ENCODE assay signal across 21 cellular contexts in the genomic region with DNA sequence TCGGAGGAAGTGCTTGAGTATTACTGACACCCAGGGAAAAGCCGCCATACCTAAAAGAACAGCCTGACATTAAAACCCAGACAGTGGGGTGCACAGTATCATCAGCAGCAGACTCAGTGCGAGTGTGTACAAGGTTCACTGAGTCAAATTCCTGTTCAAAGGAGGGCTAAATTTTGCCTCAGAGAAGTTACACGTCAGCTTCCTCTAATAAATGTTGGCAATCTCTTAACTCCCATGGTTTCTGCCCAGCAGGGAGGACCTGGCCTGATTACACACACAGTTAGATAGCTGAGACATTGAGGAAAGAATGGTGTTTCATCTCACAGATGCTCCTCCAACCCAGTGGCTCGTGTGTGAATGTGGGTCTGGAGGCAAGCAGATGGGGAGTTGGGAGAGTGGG.
"Had no signal": no experiment of that assay in that cellular context is flagged by ENCODE, and none has a peak within 500 bp of the region (broad histone marks: within the 10 kb centered on the region; RNA-seq: fewer than 3 reads in every experiment).

No MANE protein-coding gene starts in this region.

- H3K9me3 ChIP-seq: esophagus squamous epithelium had no signal

- ATAC-seq: activated CD4-positive, alpha-beta T cell treated with anti-CD3 and anti-CD28 coated beads for 36 hours; activated CD8-positive, alpha-beta memory T cell treated with anti-CD3 and anti-CD28 coated beads, Interleukin-2, amount 10 ng/mL, durations not matched to agents 7 days and 5 days; activated T-cell treated with anti-CD3 and anti-CD28 coated beads, Interleukin-2, amount 50 U/mL, for 4 hours; SK-N-SH treated with all-trans-retinoic acid at 6 μM for 48 hours; stimulated activated naive CD8-positive, alpha-beta T cell treated with anti-CD3 and anti-CD28 coated beads, Interleukin-15, amount 100 ng/mL, for 72 hours; T-cell; WTC11 had no signal

- DNase-seq: activated CD4-positive, alpha-beta memory T cell treated with anti-CD3 and anti-CD28 coated beads, Interleukin-2, amount 10 ng/mL, durations not matched to agents 7 days and 5 days; activated CD4-positive, alpha-beta T cell treated with anti-CD3 and anti-CD28 coated beads for 36 hours; activated CD8-positive, alpha-beta memory T cell treated with anti-CD3 and anti-CD28 coated beads, Interleukin-2, amount 10 ng/mL, durations not matched to agents 7 days and 5 days; activated effector memory CD4-positive, alpha-beta T cell treated with anti-CD3 and anti-CD28 coated beads, Interleukin-2, amount 50 U/mL, for 16 hours; activated naive CD4-positive, alpha-beta T cell treated with anti-CD3 and anti-CD28 coated beads, Interleukin-2, amount 50 U/mL, for 16 hours; activated T-cell treated with anti-CD3 and anti-CD28 coated beads, Interleukin-2, amount 50 U/mL, for 4 hours; cerebellar nuclear complex; dermis blood vessel endothelial cell; effector memory CD4-positive, alpha-beta T cell; esophagus squamous epithelium; hippocampal formation; mammary epithelial cell; nephron progenitor cell; occipital lobe; posterior cingulate gyrus; stimulated activated CD4-positive, alpha-beta T cell treated with anti-CD3 and anti-CD28 coated beads, Interleukin-2, amount 100 ng/mL, for 24 hours; stimulated activated naive CD8-positive, alpha-beta T cell treated with anti-CD3 and anti-CD28 coated beads, Interleukin-15, amount 100 ng/mL, for 72 hours; T-cell; trophoblast cell had no signal

- H3K27ac ChIP-seq: esophagus squamous epithelium had no signal

- H3K4me3 ChIP-seq: esophagus squamous epithelium had no signal
